Comparison of ENCODE assay signal across 8 cellular contexts in the genomic region with DNA sequence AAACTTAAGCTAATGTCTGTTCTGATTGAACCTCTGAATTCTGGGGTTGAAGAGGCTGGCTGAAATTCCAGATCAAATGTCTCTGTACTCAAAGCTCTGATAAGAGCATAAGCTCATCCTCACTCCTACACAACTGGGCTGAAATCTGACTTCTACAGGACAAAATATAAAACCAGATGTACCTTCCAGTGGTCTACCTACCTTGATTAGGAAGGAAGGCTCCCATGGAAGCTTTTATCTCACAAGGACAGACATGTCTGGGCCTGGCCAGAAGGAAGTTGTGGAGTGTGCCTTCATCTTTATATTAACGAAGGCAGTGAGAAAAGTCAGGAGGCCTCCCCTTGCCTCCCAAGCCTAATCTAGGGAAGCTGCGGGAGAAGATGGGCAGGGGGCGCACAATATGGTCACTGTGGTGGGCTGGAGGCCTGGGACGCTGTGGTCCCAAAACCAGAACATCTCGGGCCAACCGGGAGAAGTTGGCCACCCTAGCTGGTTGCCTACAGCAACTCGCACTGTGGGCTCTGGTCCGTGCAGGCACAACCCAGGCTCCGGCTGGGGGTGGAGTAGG. TPM values are rescaled to one million over a fixed set of nuclear protein-coding genes. Genes with fewer than 3 reads are reported as not detected.
DNase-seq lines count a peak whose midpoint lies in the region; ATAC-seq and TF ChIP-seq lines count a peak whose summit lies in the region.

No MANE protein-coding gene starts in this region.

- 0% methylated on average over 2 to 9 of the region's 9 CpGs for WGBS in testis, 2 donors

- peak; percentile 46 for ATAC-seq in HG03135 (IDR thresholded peaks at IDR 0.05; ENCODE audit: unreplicated experiment)
- no peak for ATAC-seq in activated naive CD8-positive, alpha-beta T cell treated with anti-CD3 and anti-CD28 coated beads, Interleukin-2, amount 10 ng/mL, durations not matched to agents 7 days and 5 days (ENCODE audit: low read depth)

- H3K27me3 Mint-ChIP-seq in activated naive CD8-positive, alpha-beta T cell treated with anti-CD3 and anti-CD28 coated beads, Interleukin-2, amount 10 ng/mL, durations not matched to agents 7 days and 5 days, result no peaks in the 10 kb centered on the region

- TF ChIP-seq POLR2A in testis (IDR thresholded peaks at IDR 0.05), result no peak

- no peaks in the 10 kb centered on the region for H3K9me3 ChIP-seq in testis

- POLR2A ChIA-PET in activated naive CD8-positive, alpha-beta T cell treated with anti-CD3 and anti-CD28 coated beads, Interleukin-2, amount 10 ng/mL, durations not matched to agents 7 days and 5 days (lab: Charles Lee), result interaction anchor here (0.6 to 3.6 kb wide), 14 partner anchors 9 to 199 kb away, joined by 3 to 88 read pairs (median 6); a partner anchor contains a TSS

- TF ChIP-seq CTCF in testis (IDR thresholded peaks at IDR 0.05), result no peak

- no peaks in the 10 kb centered on the region for H3K36me3 ChIP-seq in testis (ENCODE audit: low read depth, missing control alignments)

- H3K9me3 Mint-ChIP-seq in activated naive CD8-positive, alpha-beta T cell treated with anti-CD3 and anti-CD28 coated beads, Interleukin-2, amount 10 ng/mL, durations not matched to agents 7 days and 5 days, result no peaks in the 10 kb centered on the region

- intact Hi-C loops in testis (cut with DNase I; ENCODE audit: low total_unique reads), result no loop called here

- peak overlapping the region; percentile 98 for H3K4me3 Mint-ChIP-seq in activated naive CD8-positive, alpha-beta T cell treated with anti-CD3 and anti-CD28 coated beads, Interleukin-2, amount 10 ng/mL, durations not matched to agents 7 days and 5 days

- DNase-seq in activated naive CD8-positive, alpha-beta T cell treated with anti-CD3 and anti-CD28 coated beads, Interleukin-2, amount 10 ng/mL, durations not matched to agents 7 days and 5 days, result no peak
- DNase-seq in testis (no peak), dedifferentiated amniotic fluid mesenchymal stem cell (ENCODE audit: extremely low spot score) (no peak), NCI-H128 (lab: John Stamatoyannopoulos, UW; ENCODE audit: unreplicated experiment) (no peak), ecto neural progenitor cell (ENCODE audit: low spot score) (no peak)

- peaks cover 11% of the 10 kb centered on the region for H3K36me3 Mint-ChIP-seq in activated naive CD8-positive, alpha-beta T cell treated with anti-CD3 and anti-CD28 coated beads, Interleukin-2, amount 10 ng/mL, durations not matched to agents 7 days and 5 days

- H3K27me3 ChIP-seq in layer of hippocampus (ENCODE audit: control insufficient read depth, insufficient read depth, low read length), result no peaks in the 10 kb centered on the region
- no peaks in the 10 kb centered on the region for H3K27me3 ChIP-seq in testis

- peaks cover 31% of the 10 kb centered on the region for H3K4me1 Mint-ChIP-seq in activated naive CD8-positive, alpha-beta T cell treated with anti-CD3 and anti-CD28 coated beads, Interleukin-2, amount 10 ng/mL, durations not matched to agents 7 days and 5 days

- peaks cover 19% of the 10 kb centered on the region for H3K4me1 ChIP-seq in testis

- peak overlapping the region; percentile 96 for H3K27ac ChIP-seq in layer of hippocampus (ENCODE audit: low read depth, low read length)
- H3K27ac ChIP-seq in testis, result peak overlapping the region; percentile 97 to 98

- H3K27ac Mint-ChIP-seq in activated naive CD8-positive, alpha-beta T cell treated with anti-CD3 and anti-CD28 coated beads, Interleukin-2, amount 10 ng/mL, durations not matched to agents 7 days and 5 days, result peak overlapping the region; percentile 98

- H3K4me3 ChIP-seq in GM08714 (ENCODE audit: low read length) (peak overlapping the region; percentile 76), testis (peak overlapping the region; percentile 79 to 91)

RNA-seq across cellular contexts. Expression of a gene that starts 55.6 kb away (rescaled TPM):
- 10 to 100 TPM; 18.4 to 20.5 TPM for total RNA-seq in activated naive CD8-positive, alpha-beta T cell treated with anti-CD3 and anti-CD28 coated beads, Interleukin-2, amount 10 ng/mL, durations not matched to agents 7 days and 5 days
- 10 to 100 TPM; 20.4 to 39.5 TPM for total RNA-seq in testis
- polyA plus RNA-seq in testis (ENCODE audit: insufficient read depth, low read depth, low replicate concordance), result 41.8 TPM
